ENCODE assay signal across 8 cellular contexts in genomic region chr11:70191495-70192140, GRCh38. TPM values are rescaled to one million over a fixed set of nuclear protein-coding genes. Genes with fewer than 3 reads are reported as not detected.
DNase-seq lines count a peak whose midpoint lies in the region; ATAC-seq and TF ChIP-seq lines count a peak whose summit lies in the region.

No MANE protein-coding gene starts in this region.

- POLR2A ChIA-PET in CD4-positive, alpha-beta T cell (lab: Charles Lee), result no interaction called here
- POLR2A ChIA-PET in RWPE1 (lab: Yijun Ruan, JAX; ENCODE audit: low non-redundant PET), result no interaction called here

- TF ChIP-seq CTCF in CD4-positive, alpha-beta T cell (IDR thresholded peaks at IDR 0.05), result peak; percentile 58
- TF ChIP-seq CTCF in HFF-Myc (IDR thresholded peaks at IDR 0.05; ENCODE audit: low read depth, low read length, missing control alignments) (peak; percentile 78), RWPE1 (conservative IDR thresholded peaks at IDR 0.05; ENCODE audit: low read depth) (peak; percentile 84), progenitor cell of endocrine pancreas (IDR thresholded peaks at IDR 0.05; ENCODE audit: unreplicated experiment) (peak; percentile 94)

- no peaks in the 10 kb centered on the region for H3K36me3 Mint-ChIP-seq in CD4-positive, alpha-beta T cell (ENCODE audit: low read depth)
- H3K36me3 Mint-ChIP-seq in progenitor cell of endocrine pancreas (ENCODE audit: insufficient read depth), result no peaks in the 10 kb centered on the region

- H3K27me3 Mint-ChIP-seq in CD4-positive, alpha-beta T cell, result peaks cover 16% of the 10 kb centered on the region
- H3K27me3 Mint-ChIP-seq in progenitor cell of endocrine pancreas, result peaks cover 16% of the 10 kb centered on the region

- peaks cover 4% of the 10 kb centered on the region for H3K27me3 ChIP-seq in CD4-positive, alpha-beta T cell (ENCODE audit: control insufficient read depth, insufficient read depth, low read length)

- H3K27ac Mint-ChIP-seq in CD4-positive, alpha-beta T cell, result no peak overlapping the region
- H3K27ac Mint-ChIP-seq in progenitor cell of endocrine pancreas, result no peak overlapping the region

- no peaks in the 10 kb centered on the region for H3K4me1 Mint-ChIP-seq in CD4-positive, alpha-beta T cell (ENCODE audit: low read depth)
- peaks cover 2% of the 10 kb centered on the region for H3K4me1 Mint-ChIP-seq in progenitor cell of endocrine pancreas (ENCODE audit: low read depth)

- DNase-seq in CD4-positive, alpha-beta T cell, result peak; percentile 21 to 58 (median 32)
- no peak for DNase-seq in HFF-Myc (ENCODE audit: extremely low read depth, low read depth)
- peak; percentile 51 for DNase-seq in RWPE1 (ENCODE audit: low spot score)
- peak; percentile 81 for DNase-seq in activated effector memory CD4-positive, alpha-beta T cell treated with anti-CD3 and anti-CD28 coated beads, Interleukin-2, amount 50 U/mL, for 16 hours
- DNase-seq in glomerular visceral epithelial cell (ENCODE audit: extremely low spot score), result peak; percentile 60
- DNase-seq in progenitor cell of endocrine pancreas (ENCODE audit: low spot score, unreplicated experiment), result peak; percentile 88
- no peak for DNase-seq in NCI-H2171 treated with DMSO at 0.1 percent for 48 hours (lab: John Stamatoyannopoulos, UW)

- intact Hi-C loops in CD4-positive, alpha-beta T cell (cut with DNase I, micrococcal nuclease), result no loop called here

- H3K27ac ChIP-seq in CD4-positive, alpha-beta T cell (ENCODE audit: low read depth, low read length), result no peak overlapping the region
- H3K27ac ChIP-seq in RWPE1, result no peak overlapping the region

- H3K9me3 ChIP-seq in CD4-positive, alpha-beta T cell (ENCODE audit: control insufficient read depth, low read length), result no peaks in the 10 kb centered on the region

- no peaks in the 10 kb centered on the region for H3K9me3 Mint-ChIP-seq in CD4-positive, alpha-beta T cell
- H3K9me3 Mint-ChIP-seq in progenitor cell of endocrine pancreas (ENCODE audit: low read depth), result no peaks in the 10 kb centered on the region

- H3K4me3 Mint-ChIP-seq in CD4-positive, alpha-beta T cell, result no peak overlapping the region
- no peak overlapping the region for H3K4me3 Mint-ChIP-seq in progenitor cell of endocrine pancreas (ENCODE audit: low read depth)

- H3K4me3 ChIP-seq in HFF-Myc (replicated peaks; ENCODE audit: low read depth, low read length), result no peak overlapping the region

- peak; percentile 55 for ATAC-seq in CD4-positive, alpha-beta T cell (ENCODE audit: poor library complexity)
- no peak for ATAC-seq in GM21526 (IDR thresholded peaks at IDR 0.05; ENCODE audit: low FRiP score, unreplicated experiment)

- CTCF ChIA-PET in CD4-positive, alpha-beta T cell (lab: Charles Lee), result interaction anchor here (0.6 to 1.1 kb wide), 2 partner anchors 9 to 10 kb away, joined by 3 read pairs; no protein-coding TSS in a partner anchor
- CTCF ChIA-PET in RWPE1 (lab: Yijun Ruan, JAX), result interaction anchor here (0.5 to 1.2 kb wide), 19 partner anchors 9 to 527 kb away, joined by 3 to 10 read pairs (median 3); no protein-coding TSS in a partner anchor

RNA-seq across cellular contexts. Expression of gene FADD, which starts 11.5 kb away (rescaled TPM):
- 10 to 100 TPM; 14.5 to 16.5 TPM for total RNA-seq in CD4-positive, alpha-beta T cell
- 20.0 and 22.1 TPM in 2 replicates for total RNA-seq in progenitor cell of endocrine pancreas

Comparison
In these comparisons a context has a peak if more than half of its experiments do, and no peak if none do; other contexts are left out.
1. DNase-seq: peak in CD4-positive, alpha-beta T cell (10 of 10), RWPE1 (single experiment), activated effector memory CD4-positive, alpha-beta T cell treated with anti-CD3 and anti-CD28 coated beads, Interleukin-2, amount 50 U/mL, for 16 hours (single experiment), glomerular visceral epithelial cell (single experiment) and progenitor cell of endocrine pancreas (single experiment); none in HFF-Myc (single experiment) and NCI-H2171 treated with DMSO at 0.1 percent for 48 hours (single experiment).
2. Peak in every context shown above with its lines, with median percentiles within 50 percentile points of each other: CTCF ChIP-seq.